ENCODE assay signal across 8 cellular contexts in genomic region chr1:50968021-50968883, GRCh38. TPM values are rescaled to one million over a fixed set of nuclear protein-coding genes. Genes with fewer than 3 reads are reported as not detected.
DNase-seq lines count a peak whose midpoint lies in the region; ATAC-seq and TF ChIP-seq lines count a peak whose summit lies in the region.

No MANE protein-coding gene starts in this region.

- peaks cover 12% of the 10 kb centered on the region for H3K4me1 Mint-ChIP-seq in activated naive CD8-positive, alpha-beta T cell treated with anti-CD3 and anti-CD28 coated beads, Interleukin-2, amount 10 ng/mL, durations not matched to agents 7 days and 5 days

- peak overlapping the region; percentile 87 for H3K4me3 ChIP-seq in GM06990 (replicated peaks; ENCODE audit: low read depth, low read length)
- peak overlapping the region; percentile 84 for H3K4me3 ChIP-seq in parathyroid adenoma (ENCODE audit: low read depth, low read length)
- H3K4me3 ChIP-seq in transverse colon: peak overlapping the region; percentile 86 to 92 (median 92)

- in situ Hi-C loops in transverse colon (cut with MboI; ENCODE audit: low pct_ligation_motif_present in 1 of 4, low pct_unique_long_range_greater_than_20kb in 1 of 4, low sequenced_read_pairs in 3 of 4): no loop called here

- intact Hi-C loops in Right ventricle myocardium superior (cut with DNase I): loop anchor here (10.0 kb wide), 1 partner anchor 193 kb away; no protein-coding TSS in a partner anchor
- intact Hi-C loops in transverse colon (cut with DNase I; ENCODE audit: low total_unique reads): no loop called here

- no peaks in the 10 kb centered on the region for H3K9me3 ChIP-seq in parathyroid adenoma (ENCODE audit: control insufficient read depth, low read length)
- H3K9me3 ChIP-seq in transverse colon: no peaks in the 10 kb centered on the region

- peak overlapping the region; percentile 100 for H3K27ac Mint-ChIP-seq in activated naive CD8-positive, alpha-beta T cell treated with anti-CD3 and anti-CD28 coated beads, Interleukin-2, amount 10 ng/mL, durations not matched to agents 7 days and 5 days

- 0% methylated on average over 4 to 77 of the region's 80 CpGs for WGBS in transverse colon (ENCODE audit: low coverage in 1 of 2), 2 donors

- no peak for TF ChIP-seq EP300 in transverse colon (IDR thresholded peaks at IDR 0.05; ENCODE audit: low read depth)

- TF ChIP-seq POLR2A in transverse colon (IDR thresholded peaks at IDR 0.05): peak; percentile 83

- H3K36me3 Mint-ChIP-seq in activated naive CD8-positive, alpha-beta T cell treated with anti-CD3 and anti-CD28 coated beads, Interleukin-2, amount 10 ng/mL, durations not matched to agents 7 days and 5 days: peaks cover 18% of the 10 kb centered on the region

- peak overlapping the region; percentile 99 for H3K4me3 Mint-ChIP-seq in activated naive CD8-positive, alpha-beta T cell treated with anti-CD3 and anti-CD28 coated beads, Interleukin-2, amount 10 ng/mL, durations not matched to agents 7 days and 5 days

- peak; percentile 92 for DNase-seq in GM06990 (ENCODE audit: extremely low read depth, insufficient read length)
- DNase-seq in NCI-H1092 (lab: John Stamatoyannopoulos, UW): peak; percentile 87
- peak; percentile 73 for DNase-seq in SKM-1 (lab: John Stamatoyannopoulos, UW; ENCODE audit: unreplicated experiment)
- DNase-seq in activated naive CD8-positive, alpha-beta T cell treated with anti-CD3 and anti-CD28 coated beads, Interleukin-2, amount 10 ng/mL, durations not matched to agents 7 days and 5 days: peak; percentile 91
- peak; percentile 96 for DNase-seq in Right ventricle myocardium superior
- peak; percentile 92 for DNase-seq in transverse colon

- TF ChIP-seq CTCF in GM06990 (IDR thresholded peaks at IDR 0.05; ENCODE audit: insufficient read depth, low read length, poor library complexity, severe bottlenecking) (peak; percentile 56), parathyroid adenoma (IDR thresholded peaks at IDR 0.05) (peak; percentile 26), transverse colon (IDR thresholded peaks at IDR 0.05) (peak; percentile 31 to 85 (median 43))

- no peaks in the 10 kb centered on the region for H3K9me3 Mint-ChIP-seq in activated naive CD8-positive, alpha-beta T cell treated with anti-CD3 and anti-CD28 coated beads, Interleukin-2, amount 10 ng/mL, durations not matched to agents 7 days and 5 days

- peak overlapping the region; percentile 98 for H3K4me2 ChIP-seq in parathyroid adenoma (ENCODE audit: low read length)

- peak overlapping the region; percentile 93 for H3K27ac ChIP-seq in parathyroid adenoma
- H3K27ac ChIP-seq in transverse colon: peak overlapping the region; percentile 97 to 99 (median 98)

- no peaks in the 10 kb centered on the region for H3K79me2 ChIP-seq in parathyroid adenoma

- no peak overlapping the region for H3K9ac ChIP-seq in parathyroid adenoma

- H3K27me3 ChIP-seq in GM06990 (replicated peaks; ENCODE audit: control insufficient read depth, insufficient read depth, low read length): no peaks in the 10 kb centered on the region
- no peaks in the 10 kb centered on the region for H3K27me3 ChIP-seq in parathyroid adenoma (ENCODE audit: control insufficient read depth, insufficient read depth, low read length)
- H3K27me3 ChIP-seq in transverse colon: no peaks in the 10 kb centered on the region

- ATAC-seq in HG02571 (IDR thresholded peaks at IDR 0.05; ENCODE audit: unreplicated experiment) (peak; percentile 65), Right ventricle myocardium superior (ENCODE audit: poor library complexity) (peak; percentile 97)
- ATAC-seq in activated naive CD8-positive, alpha-beta T cell treated with anti-CD3 and anti-CD28 coated beads, Interleukin-2, amount 10 ng/mL, durations not matched to agents 7 days and 5 days (ENCODE audit: low read depth): peak; percentile 79

- POLR2A ChIA-PET in activated naive CD8-positive, alpha-beta T cell treated with anti-CD3 and anti-CD28 coated beads, Interleukin-2, amount 10 ng/mL, durations not matched to agents 7 days and 5 days (lab: Charles Lee): interaction anchor here (0.9 to 3.9 kb wide), 5 partner anchors 8 to 268 kb away, joined by 3 to 108 read pairs (median 3); partner anchors contain the start of genes FAF1 and RNF11

- peaks cover 4% of the 10 kb centered on the region for H3K27me3 Mint-ChIP-seq in activated naive CD8-positive, alpha-beta T cell treated with anti-CD3 and anti-CD28 coated beads, Interleukin-2, amount 10 ng/mL, durations not matched to agents 7 days and 5 days

- no peaks in the 10 kb centered on the region for H3K36me3 ChIP-seq in GM06990 (ENCODE audit: control insufficient read depth, insufficient read depth, low read length)
- no peaks in the 10 kb centered on the region for H3K36me3 ChIP-seq in parathyroid adenoma (ENCODE audit: control insufficient read depth, insufficient read depth, low read length)
- no peaks in the 10 kb centered on the region for H3K36me3 ChIP-seq in transverse colon

- H2AFZ ChIP-seq in parathyroid adenoma: peak overlapping the region; percentile 89

- H3K4me1 ChIP-seq in parathyroid adenoma: no peaks in the 10 kb centered on the region
- peaks cover 0 to 34% (median 13%) of the 10 kb centered on the region in 4 donors for H3K4me1 ChIP-seq in transverse colon

RNA-seq across cellular contexts. Expression of gene CDKN2C, which starts 1.8 kb away (rescaled TPM):
- 10 to 100 TPM; 52.5 to 62.9 TPM for total RNA-seq in activated naive CD8-positive, alpha-beta T cell treated with anti-CD3 and anti-CD28 coated beads, Interleukin-2, amount 10 ng/mL, durations not matched to agents 7 days and 5 days
- 15.1 TPM for total RNA-seq in Right ventricle myocardium superior
- 10 to 100 TPM in 1 of 4 donors, 1 to 10 TPM in 2, not detected in 1; 6.7 to 10.3 (median 7.4) TPM for total RNA-seq in transverse colon

RNA-seq across cellular contexts. Expression of gene FAF1, which starts 8.2 kb away (rescaled TPM):
- total RNA-seq in activated naive CD8-positive, alpha-beta T cell treated with anti-CD3 and anti-CD28 coated beads, Interleukin-2, amount 10 ng/mL, durations not matched to agents 7 days and 5 days: 10 to 100 TPM; 70.3 to 75.2 TPM
- total RNA-seq in Right ventricle myocardium superior (88.1 TPM), transverse colon (10 to 100 TPM; 25.1 to 74.6 (median 37.2) TPM)

Comparison
In these comparisons a context has a peak if more than half of its experiments do, and no peak if none do; other contexts are left out.
1. Peak in every context shown above with its lines: DNase-seq, ATAC-seq, H3K4me3 ChIP-seq and H3K27ac ChIP-seq.